In genomic region chr2:152606965-152607364, GRCh38 we compare ENCODE assay signal across 17 cellular contexts.
DNase-seq lines count a peak whose midpoint lies in the region; ATAC-seq and TF ChIP-seq lines count a peak whose summit lies in the region.
"Had no signal": no experiment of that assay in that cellular context is flagged by ENCODE, and none has a peak within 500 bp of the region (broad histone marks: within the 10 kb centered on the region; RNA-seq: fewer than 3 reads in every experiment).

No MANE protein-coding gene starts in this region.

- H3K4me3 Mint-ChIP-seq in chondrocyte (ENCODE audit: unreplicated experiment), result no peak overlapping the region
- no peak overlapping the region for H3K4me3 Mint-ChIP-seq in activated T-cell treated with anti-CD3 and anti-CD28 coated beads, Interleukin-2, amount 50 U/mL, for 72 hours
- H3K4me3 Mint-ChIP-seq: CD8-positive, alpha-beta T cell; HFFc6 had no signal

- H3K4me3 ChIP-seq in AG10803 (ENCODE audit: low read length), result no peak overlapping the region
- H3K4me3 ChIP-seq: A549, BLaER1 had no signal

- no peak for TF ChIP-seq CTCF in AG10803 (conservative IDR thresholded peaks at IDR 0.05; ENCODE audit: low read length)
- no peak for TF ChIP-seq CTCF in chondrocyte (IDR thresholded peaks at IDR 0.05)

- peaks cover 6% of the 10 kb centered on the region for H3K36me3 Mint-ChIP-seq in chondrocyte (ENCODE audit: low read depth)
- H3K36me3 Mint-ChIP-seq in activated T-cell treated with anti-CD3 and anti-CD28 coated beads, Interleukin-2, amount 50 U/mL, for 72 hours (ENCODE audit: insufficient read depth in 2 of 2), result no peaks in the 10 kb centered on the region
- H3K36me3 Mint-ChIP-seq: CD8-positive, alpha-beta T cell had no signal

- H3K9me3 Mint-ChIP-seq in chondrocyte (ENCODE audit: low read depth), result no peaks in the 10 kb centered on the region
- H3K9me3 Mint-ChIP-seq in activated T-cell treated with anti-CD3 and anti-CD28 coated beads, Interleukin-2, amount 50 U/mL, for 72 hours, result no peaks in the 10 kb centered on the region
- H3K9me3 Mint-ChIP-seq: CD8-positive, alpha-beta T cell; HFFc6 had no signal

- peaks cover 33% of the 10 kb centered on the region for H3K4me1 Mint-ChIP-seq in chondrocyte (ENCODE audit: low read depth)
- H3K4me1 Mint-ChIP-seq in activated T-cell treated with anti-CD3 and anti-CD28 coated beads, Interleukin-2, amount 50 U/mL, for 72 hours (ENCODE audit: low read depth), result peaks cover 11% of the 10 kb centered on the region

- ATAC-seq in activated T-cell treated with anti-CD3 and anti-CD28 coated beads, Interleukin-2, amount 50 U/mL, for 72 hours (replicated peaks in 1 of 2), result no peak
- ATAC-seq: A549; CD8-positive, alpha-beta T cell; HCT116 had no signal

- H3K27ac Mint-ChIP-seq in chondrocyte (ENCODE audit: unreplicated experiment), result peak overlapping the region; percentile 74
- no peak overlapping the region for H3K27ac Mint-ChIP-seq in activated T-cell treated with anti-CD3 and anti-CD28 coated beads, Interleukin-2, amount 50 U/mL, for 72 hours
- H3K27ac Mint-ChIP-seq: CD8-positive, alpha-beta T cell; HFFc6 had no signal

- DNase-seq in AG10803 (ENCODE audit: low read depth) (peak; percentile 20), chondrocyte (ENCODE audit: low spot score) (no peak), fibroblast of peridontal ligament (ENCODE audit: extremely low read depth) (peak; percentile 37), superior temporal gyrus (ENCODE audit: extremely low spot score) (peak; percentile 53), hippocampal formation (lab: John Stamatoyannopoulos, UW) (no peak)
- no peak for DNase-seq in activated T-cell treated with anti-CD3 and anti-CD28 coated beads, Interleukin-2, amount 50 U/mL, for 72 hours
- no peak for DNase-seq in activated CD4-positive, alpha-beta T cell treated with anti-CD3 and anti-CD28 coated beads for 48 hours
- DNase-seq: Calu3; CD8-positive, alpha-beta T cell; DMS79 treated with DMSO at 0.1 percent for 48 hours; GF-D8; GOT3; H7; HFFc6 had no signal

- no peaks in the 10 kb centered on the region for H3K27me3 Mint-ChIP-seq in chondrocyte (ENCODE audit: low read depth)
- no peaks in the 10 kb centered on the region for H3K27me3 Mint-ChIP-seq in activated T-cell treated with anti-CD3 and anti-CD28 coated beads, Interleukin-2, amount 50 U/mL, for 72 hours (ENCODE audit: low read depth)

Comparison
In these comparisons a context has a peak if more than half of its experiments do, and no peak if none do; other contexts are left out.
1. DNase-seq: peak in AG10803 (single experiment), fibroblast of peridontal ligament (single experiment) and superior temporal gyrus (single experiment); none in chondrocyte (single experiment), activated T-cell treated with anti-CD3 and anti-CD28 coated beads, Interleukin-2, amount 50 U/mL, for 72 hours (0 of 2), activated CD4-positive, alpha-beta T cell treated with anti-CD3 and anti-CD28 coated beads for 48 hours (single experiment) and hippocampal formation (0 of 2).